15 cellular contexts compared by ENCODE assay signal in genomic region chr4:182903013-182903412, GRCh38. TPM values are rescaled to one million over a fixed set of nuclear protein-coding genes. Genes with fewer than 3 reads are reported as not detected.
DNase-seq lines count a peak whose midpoint lies in the region; ATAC-seq and TF ChIP-seq lines count a peak whose summit lies in the region.
"Had no signal": no experiment of that assay in that cellular context is flagged by ENCODE, and none has a peak within 500 bp of the region (broad histone marks: within the 10 kb centered on the region; RNA-seq: fewer than 3 reads in every experiment).

No MANE protein-coding gene starts in this region.

- H3K36me3 Mint-ChIP-seq in activated T-cell treated with anti-CD3 and anti-CD28 coated beads, Interleukin-2, amount 50 U/mL, for 24 hours (ENCODE audit: low read depth), result peaks cover 100% of the 10 kb centered on the region
- peaks cover 42% of the 10 kb centered on the region for H3K36me3 Mint-ChIP-seq in activated T-helper 1 cell treated with anti-CD3 and anti-CD28 coated beads, Interleukin-12 subunit alpha, Interleukin-12 subunit beta, Interleukin-2, Interleukin-4 antibody, amounts not matched to agents 30 ng/mL and 10 ng/mL and 1 ng/mL, durations not matched to agents 14 hours and 24 hours and 36 hours (ENCODE audit: low read depth)

- H3K27me3 ChIP-seq in right lobe of liver (no peaks in the 10 kb centered on the region), dorsolateral prefrontal cortex (no peaks in the 10 kb centered on the region)

- H3K9me3 Mint-ChIP-seq in activated T-cell treated with anti-CD3 and anti-CD28 coated beads, Interleukin-2, amount 50 U/mL, for 24 hours, result no peaks in the 10 kb centered on the region
- no peaks in the 10 kb centered on the region for H3K9me3 Mint-ChIP-seq in activated T-helper 1 cell treated with anti-CD3 and anti-CD28 coated beads, Interleukin-12 subunit alpha, Interleukin-12 subunit beta, Interleukin-2, Interleukin-4 antibody, amounts not matched to agents 30 ng/mL and 10 ng/mL and 1 ng/mL, durations not matched to agents 14 hours and 24 hours and 36 hours
- H3K9me3 Mint-ChIP-seq: CD4-positive, alpha-beta T cell had no signal

- H3K4me3 ChIP-seq in right lobe of liver (no peak overlapping the region), dorsolateral prefrontal cortex (no peak overlapping the region)
- H3K4me3 ChIP-seq: A549, GM23248 had no signal

- peaks cover 17% of the 10 kb centered on the region for H3K4me1 Mint-ChIP-seq in activated T-cell treated with anti-CD3 and anti-CD28 coated beads, Interleukin-2, amount 50 U/mL, for 24 hours (ENCODE audit: low read depth)
- H3K4me1 Mint-ChIP-seq in activated T-helper 1 cell treated with anti-CD3 and anti-CD28 coated beads, Interleukin-12 subunit alpha, Interleukin-12 subunit beta, Interleukin-2, Interleukin-4 antibody, amounts not matched to agents 30 ng/mL and 10 ng/mL and 1 ng/mL, durations not matched to agents 14 hours and 24 hours and 36 hours (ENCODE audit: low read depth), result peaks cover 6% of the 10 kb centered on the region

- ATAC-seq in right lobe of liver, result peak; percentile 28 to 71 (median 58)
- ATAC-seq in GM21423 (IDR thresholded peaks at IDR 0.05; ENCODE audit: unreplicated experiment), result no peak
- ATAC-seq: A549 had no signal

- peaks cover 0 to 64% (median 25%) of the 10 kb centered on the region in 4 donors for H3K4me1 ChIP-seq in right lobe of liver
- H3K4me1 ChIP-seq: A549 had no signal

- peak overlapping the region; percentile 37 for H3K27ac Mint-ChIP-seq in activated T-cell treated with anti-CD3 and anti-CD28 coated beads, Interleukin-2, amount 50 U/mL, for 24 hours
- H3K27ac Mint-ChIP-seq in activated T-helper 1 cell treated with anti-CD3 and anti-CD28 coated beads, Interleukin-12 subunit alpha, Interleukin-12 subunit beta, Interleukin-2, Interleukin-4 antibody, amounts not matched to agents 30 ng/mL and 10 ng/mL and 1 ng/mL, durations not matched to agents 14 hours and 24 hours and 36 hours, result peak overlapping the region; percentile 7
- H3K27ac Mint-ChIP-seq: CD4-positive, alpha-beta T cell had no signal

- no peaks in the 10 kb centered on the region for H3K9me3 ChIP-seq in right lobe of liver
- H3K9me3 ChIP-seq: A549, Caco-2 had no signal

- peaks cover 0 to 10% (median 0%) of the 10 kb centered on the region in 4 donors for H3K36me3 ChIP-seq in right lobe of liver

- H3K4me3 Mint-ChIP-seq in activated T-cell treated with anti-CD3 and anti-CD28 coated beads, Interleukin-2, amount 50 U/mL, for 24 hours, result no peak overlapping the region
- no peak overlapping the region for H3K4me3 Mint-ChIP-seq in activated T-helper 1 cell treated with anti-CD3 and anti-CD28 coated beads, Interleukin-12 subunit alpha, Interleukin-12 subunit beta, Interleukin-2, Interleukin-4 antibody, amounts not matched to agents 30 ng/mL and 10 ng/mL and 1 ng/mL, durations not matched to agents 14 hours and 24 hours and 36 hours
- H3K4me3 Mint-ChIP-seq: CD4-positive, alpha-beta T cell had no signal

- TF ChIP-seq CTCF in right lobe of liver (IDR thresholded peaks at IDR 0.05), result no peak
- TF ChIP-seq CTCF in dorsolateral prefrontal cortex (IDR thresholded peaks at IDR 0.05 in 54 of 56, conservative IDR thresholded peaks at IDR 0.05 in 2 of 56; ENCODE audit: low read depth in 1 of 56, partially characterized antibody in 56 of 56), result no peak

- intact Hi-C loops in activated T-helper 1 cell treated with anti-CD3 and anti-CD28 coated beads, Interleukin-12 subunit alpha, Interleukin-12 subunit beta, Interleukin-2, Interleukin-4 antibody, amounts not matched to agents 30 ng/mL and 10 ng/mL and 1 ng/mL, durations not matched to agents 14 hours and 24 hours and 36 hours (cut with micrococcal nuclease), result no loop called here
- intact Hi-C loops in right lobe of liver (cut with DNase I), result no loop called here
- intact Hi-C loops in dorsolateral prefrontal cortex (cut with DNase I), result no loop called here

- TF ChIP-seq POLR2A in right lobe of liver (IDR thresholded peaks at IDR 0.05), result no peak

- H3K27me3 Mint-ChIP-seq in activated T-cell treated with anti-CD3 and anti-CD28 coated beads, Interleukin-2, amount 50 U/mL, for 24 hours, result no peaks in the 10 kb centered on the region
- H3K27me3 Mint-ChIP-seq in activated T-helper 1 cell treated with anti-CD3 and anti-CD28 coated beads, Interleukin-12 subunit alpha, Interleukin-12 subunit beta, Interleukin-2, Interleukin-4 antibody, amounts not matched to agents 30 ng/mL and 10 ng/mL and 1 ng/mL, durations not matched to agents 14 hours and 24 hours and 36 hours (ENCODE audit: insufficient read depth), result no peaks in the 10 kb centered on the region
- H3K27me3 Mint-ChIP-seq: CD4-positive, alpha-beta T cell had no signal

- peak overlapping the region in 1 of 3 donors; percentile 62 for H3K27ac ChIP-seq in right lobe of liver
- H3K27ac ChIP-seq in dorsolateral prefrontal cortex, result no peak overlapping the region
- H3K27ac ChIP-seq: 22Rv1, A549, C4-2B, GM23248 had no signal

- WGBS in right lobe of liver (ENCODE audit: insufficient coverage, low coverage, low lambda C conversion rate, missing lambda C conversion rate), result 53% methylated on average over 5 of the region's 9 CpGs

- no peak for DNase-seq in activated T-cell treated with anti-CD3 and anti-CD28 coated beads, Interleukin-2, amount 50 U/mL, for 24 hours
- no peak for DNase-seq in activated T-cell treated with anti-CD3 and anti-CD28 coated beads, Interleukin-2, amount 50 U/mL, for 1 hour
- DNase-seq in activated T-helper 1 cell treated with anti-CD3 and anti-CD28 coated beads, Interleukin-12 subunit alpha, Interleukin-12 subunit beta, Interleukin-2, Interleukin-4 antibody, amounts not matched to agents 30 ng/mL and 10 ng/mL and 1 ng/mL, durations not matched to agents 14 hours and 24 hours and 36 hours (ENCODE audit: low spot score), result no peak
- DNase-seq in right lobe of liver (peak in 1 of 3 donors; percentile 64), NCI-H1105 (lab: John Stamatoyannopoulos, UW) (no peak), dorsolateral prefrontal cortex (no peak)
- DNase-seq: AML-193; Caco-2; CD4-positive, alpha-beta T cell; GM23248; H7 had no signal

RNA-seq across cellular contexts. Expression of gene DCTD, which starts 14.2 kb away (rescaled TPM):
- 122 and 131 TPM in 2 replicates for total RNA-seq in activated T-helper 1 cell treated with anti-CD3 and anti-CD28 coated beads, Interleukin-12 subunit alpha, Interleukin-12 subunit beta, Interleukin-2, Interleukin-4 antibody, amounts not matched to agents 30 ng/mL and 10 ng/mL and 1 ng/mL, durations not matched to agents 14 hours and 24 hours and 36 hours
- total RNA-seq in right lobe of liver (10 to 100 TPM; 45.7 to 61.3 (median 51.2) TPM), dorsolateral prefrontal cortex (10 to 100 TPM; 30.1 to 80.6 (median 59.1) TPM)
